4 cellular contexts compared by ENCODE assay signal in the genomic region with DNA sequence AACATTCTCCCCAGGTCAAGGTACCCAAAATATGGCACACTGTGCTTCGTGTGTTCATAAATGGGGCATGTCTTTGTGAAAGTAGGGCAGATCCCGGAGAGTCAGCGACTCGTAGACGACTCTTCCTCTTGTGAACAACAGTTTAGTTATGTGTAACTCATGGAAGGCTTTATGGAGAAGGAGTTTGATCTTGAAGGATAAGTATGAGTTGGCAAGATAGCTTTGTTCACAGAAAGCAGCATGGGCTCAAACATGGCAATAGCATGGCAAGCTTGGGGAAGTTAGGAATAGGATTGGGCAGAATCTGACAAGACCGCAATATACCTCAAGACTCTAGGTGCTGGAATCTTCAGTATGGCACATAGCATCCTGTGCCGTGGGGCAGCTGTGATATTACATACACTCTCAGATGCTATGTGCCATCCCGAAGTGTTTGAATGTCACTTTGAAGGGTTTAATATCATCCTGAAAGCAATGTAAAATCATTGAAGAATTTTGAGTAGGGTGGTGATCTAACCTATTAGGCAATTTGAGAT. TPM values are rescaled to one million over a fixed set of nuclear protein-coding genes. Genes with fewer than 3 reads are reported as not detected.
"Had no signal": no experiment of that assay in that cellular context is flagged by ENCODE, and none has a peak within 500 bp of the region (broad histone marks: within the 10 kb centered on the region; RNA-seq: fewer than 3 reads in every experiment).

No MANE protein-coding gene starts in this region.

RNA-seq across cellular contexts. Expression of a gene that starts 16.9 kb away (rescaled TPM):
- total RNA-seq: activated CD4-positive, alpha-beta T cell treated with anti-CD3 and anti-CD28 coated beads, Interleukin-2, amount 10 ng/mL, durations not matched to agents 24 days and 14 days; lung microvascular endothelial cell; osteocyte; pulmonary artery endothelial cell had no signal

RNA-seq across cellular contexts. Expression of a gene that starts 42.2 kb away (rescaled TPM):
- total RNA-seq: osteocyte had no signal
